Comparison of ENCODE assay signal across 9 cellular contexts in the genomic region with DNA sequence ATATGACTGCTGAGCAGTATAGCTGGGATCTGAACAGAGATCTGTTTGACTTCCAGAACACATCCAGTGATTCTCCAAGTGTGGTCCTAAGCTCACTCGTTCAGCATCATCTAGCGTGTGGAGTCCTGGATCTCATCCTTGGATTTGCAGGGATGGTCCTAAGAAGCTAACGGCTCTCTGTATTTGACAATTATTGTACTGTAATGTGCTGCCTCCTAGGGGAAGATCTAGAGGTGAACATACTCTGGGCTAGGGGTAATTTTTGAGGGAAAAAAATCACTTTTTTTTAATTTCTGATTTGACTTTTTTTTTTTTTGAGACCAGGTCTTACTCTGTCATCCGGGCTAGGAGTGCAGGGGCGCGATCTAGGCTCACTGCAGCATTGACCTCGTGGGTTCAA. TPM values are rescaled to one million over a fixed set of nuclear protein-coding genes. Genes with fewer than 3 reads are reported as not detected.
DNase-seq lines count a peak whose midpoint lies in the region; ATAC-seq and TF ChIP-seq lines count a peak whose summit lies in the region.
"Had no signal": no experiment of that assay in that cellular context is flagged by ENCODE, and none has a peak within 500 bp of the region (broad histone marks: within the 10 kb centered on the region; RNA-seq: fewer than 3 reads in every experiment).

No MANE protein-coding gene starts in this region.

- H3K4me2 ChIP-seq in SK-N-SH, result no peak overlapping the region

- peaks cover 32% of the 10 kb centered on the region for H3K4me1 Mint-ChIP-seq in Caco-2 (ENCODE audit: low read depth, unreplicated experiment)
- peaks cover 10% of the 10 kb centered on the region for H3K4me1 Mint-ChIP-seq in progenitor cell of endocrine pancreas (ENCODE audit: low read depth)

- H3K9me3 Mint-ChIP-seq in Caco-2 (ENCODE audit: unreplicated experiment), result no peaks in the 10 kb centered on the region
- no peaks in the 10 kb centered on the region for H3K9me3 Mint-ChIP-seq in progenitor cell of endocrine pancreas (ENCODE audit: low read depth)

- no peak for TF ChIP-seq POLR2A in esophagus squamous epithelium (IDR thresholded peaks at IDR 0.05)

- POLR2A ChIA-PET in Caco-2 (lab: Charles Lee) (interaction anchor here (0.6 to 1.0 kb wide), 2 partner anchors 109 to 124 kb away, joined by 3 to 4 read pairs; no protein-coding TSS in a partner anchor), HEK293T (lab: Yijun Ruan, JAX) (interaction anchor here (0.8 to 1.4 kb wide), 3 partner anchors 14 to 128 kb away, joined by 3 to 4 read pairs (median 3); no protein-coding TSS in a partner anchor), SK-N-SH (lab: Yijun Ruan, JAX) (interaction anchor here (0.7 to 1.2 kb wide), 2 partner anchors 124 to 128 kb away, joined by 3 to 4 read pairs; no protein-coding TSS in a partner anchor)

- no peaks in the 10 kb centered on the region for H4K20me1 ChIP-seq in SK-N-SH (ENCODE audit: insufficient read depth)

- DNase-seq in Caco-2 (peak in 1 of 2 experiments; percentile 49), HEK293T (ENCODE audit: extremely low spot score) (peak; percentile 49), SK-N-SH (peak; percentile 73), esophagus squamous epithelium (lab: John Stamatoyannopoulos, UW) (no peak), progenitor cell of endocrine pancreas (ENCODE audit: low spot score, unreplicated experiment) (no peak)
- DNase-seq in stimulated activated CD4-positive, alpha-beta T cell treated with anti-CD3 and anti-CD28 coated beads, Interleukin-12 subunit alpha, Interleukin-12 subunit beta, amount 100 ng/mL, for 4 hours, result no peak

- BruUV-seq in Caco-2 (replicated peaks; lab: Mats Ljungman, UMichigan), result no TSS peak

- 66% methylated on average over 7 of the region's 7 CpGs for WGBS in SK-N-SH (ENCODE audit: low lambda C conversion rate)
- 53 to 54% methylated on average over 7 of the region's 7 CpGs for WGBS in esophagus squamous epithelium, 2 donors

- H3K4me1 ChIP-seq in Caco-2, result peaks cover 20% of the 10 kb centered on the region
- H3K4me1 ChIP-seq in SK-N-SH (ENCODE audit: control insufficient read depth in 1 of 2, insufficient read depth in 2 of 2, low read depth in 1 of 2, low read length in 1 of 2), result peaks cover 10 to 12% of the 10 kb centered on the region in 2 experiments; a peak in 3 of 4 replicates
- H3K4me1 ChIP-seq in esophagus squamous epithelium, result peaks cover 13 to 44% (median 22%) of the 10 kb centered on the region in 3 donors

- H3K36me3 ChIP-seq in Caco-2 (ENCODE audit: control insufficient read depth, insufficient read depth, low read length) (peaks cover 3% of the 10 kb centered on the region), SK-N-SH (replicated peaks in 1 of 2; ENCODE audit: control insufficient read depth in 1 of 2, insufficient read depth in 2 of 2, low read length in 1 of 2) (no peaks in the 10 kb centered on the region), esophagus squamous epithelium (peaks cover 0 to 6% (median 0%) of the 10 kb centered on the region in 3 donors)

- peak; percentile 56 to 60 for TF ChIP-seq CTCF in Caco-2 (IDR thresholded peaks at IDR 0.05; ENCODE audit: insufficient read depth in 1 of 2, low read depth in 1 of 2, low read length in 1 of 2, severe bottlenecking in 1 of 2, unreplicated experiment in 1 of 2)
- peak; percentile 80 for TF ChIP-seq CTCF in SK-N-SH (IDR thresholded peaks at IDR 0.05)
- peak in 5 of 6 experiments; percentile 15 to 61 (median 48) for TF ChIP-seq CTCF in esophagus squamous epithelium (IDR thresholded peaks at IDR 0.05)
- peak; percentile 48 for TF ChIP-seq CTCF in progenitor cell of endocrine pancreas (IDR thresholded peaks at IDR 0.05; ENCODE audit: unreplicated experiment)

- no peak overlapping the region for H3K9ac ChIP-seq in SK-N-SH

- ATAC-seq in HG02610 (IDR thresholded peaks at IDR 0.05; ENCODE audit: unreplicated experiment), result no peak
- ATAC-seq in HG02588 (IDR thresholded peaks at IDR 0.05; ENCODE audit: unreplicated experiment), result no peak

- H3K27ac Mint-ChIP-seq in Caco-2 (ENCODE audit: unreplicated experiment) (peak overlapping the region; percentile 50), progenitor cell of endocrine pancreas (no peak overlapping the region)

- H3K4me3 ChIP-seq in Caco-2 (ENCODE audit: low read depth, low read length) (peak overlapping the region; percentile 90), SK-N-SH (ENCODE audit: low read depth in 2 of 2, low read length in 1 of 2) (no peak overlapping the region; a peak in 1 of 4 replicates), esophagus squamous epithelium (peak overlapping the region in 3 of 4 donors; percentile 87 to 96 (median 92))

- H3K27ac ChIP-seq in SK-N-SH (ENCODE audit: low read depth in 2 of 2, low read length in 1 of 2) (no peak overlapping the region), esophagus squamous epithelium (peak overlapping the region in 2 of 4 donors; percentile 95 to 98)

- no peak overlapping the region for H2AFZ ChIP-seq in SK-N-SH (ENCODE audit: low read depth)

- peaks cover 24% of the 10 kb centered on the region for H3F3A ChIP-seq in SK-N-SH (replicated peaks; ENCODE audit: insufficient read depth)

- CTCF ChIA-PET in Caco-2 (lab: Charles Lee) (interaction anchor here (0.6 to 5.0 kb wide), 19 partner anchors 11 to 387 kb away, joined by 3 to 39 read pairs (median 5); no protein-coding TSS in a partner anchor), HEK293T (lab: Yijun Ruan, JAX) (interaction anchor here (0.6 to 3.6 kb wide), 14 partner anchors 10 to 324 kb away, joined by 3 to 40 read pairs (median 4); no protein-coding TSS in a partner anchor), SK-N-SH (lab: Yijun Ruan, JAX) (interaction anchor here (0.6 to 12.1 kb wide), 37 partner anchors 9 to 344 kb away, joined by 3 to 244 read pairs (median 5); a partner anchor contains a TSS)

- H3K36me3 Mint-ChIP-seq in Caco-2 (ENCODE audit: insufficient read depth, unreplicated experiment), result peaks cover 22% of the 10 kb centered on the region
- no peaks in the 10 kb centered on the region for H3K36me3 Mint-ChIP-seq in progenitor cell of endocrine pancreas (ENCODE audit: insufficient read depth)

- H3K4me3 Mint-ChIP-seq in Caco-2 (ENCODE audit: unreplicated experiment), result peak overlapping the region; percentile 90
- peak overlapping the region; percentile 82 for H3K4me3 Mint-ChIP-seq in progenitor cell of endocrine pancreas (ENCODE audit: low read depth)

- H3K27me3 ChIP-seq in Caco-2 (replicated peaks; ENCODE audit: control insufficient read depth, insufficient read depth, low read length), result no peaks in the 10 kb centered on the region
- no peaks in the 10 kb centered on the region for H3K27me3 ChIP-seq in SK-N-SH (ENCODE audit: insufficient read depth)
- no peaks in the 10 kb centered on the region for H3K27me3 ChIP-seq in esophagus squamous epithelium

- H3K9me3 ChIP-seq in Caco-2 (no peaks in the 10 kb centered on the region), SK-N-SH (no peaks in the 10 kb centered on the region), esophagus squamous epithelium (no peaks in the 10 kb centered on the region)

- no peak for TF ChIP-seq EP300 in SK-N-SH (IDR thresholded peaks at IDR 0.05; ENCODE audit: borderline replicate concordance in 1 of 2, low read depth in 1 of 2, low read length in 1 of 2)

- intact Hi-C loops in Caco-2 (cut with micrococcal nuclease; ENCODE audit: unreplicated experiment) (loop anchor here (1.0 to 10.0 kb wide), 3 partner anchors 109 to 327 kb away; no protein-coding TSS in a partner anchor), esophagus squamous epithelium (cut with DNase I) (loop anchor here (5.0 kb wide), 1 partner anchor 125 kb away; no protein-coding TSS in a partner anchor)

- H3K79me2 ChIP-seq in SK-N-SH (ENCODE audit: insufficient read depth), result peaks cover 15% of the 10 kb centered on the region; the same call in 1 of the 2 replicates

- H3K9me2 ChIP-seq in SK-N-SH, result no peaks in the 10 kb centered on the region

- TF ChIP-seq RAD21 in SK-N-SH (IDR thresholded peaks at IDR 0.05; ENCODE audit: low read length), result peak; percentile 80

- H3K27me3 Mint-ChIP-seq in Caco-2 (ENCODE audit: insufficient read depth, unreplicated experiment) (no peaks in the 10 kb centered on the region), progenitor cell of endocrine pancreas (no peaks in the 10 kb centered on the region)

TF ChIP-seq in HEK293T, 16 proteins besides CTCF, POLR2A, EP300 and RAD21 (continues in another document):
- TF ChIP-seq ARNT (IDR thresholded peaks at IDR 0.05) (no peak), FOXK2 (IDR thresholded peaks at IDR 0.05) (no peak), ZNF384 (IDR thresholded peaks at IDR 0.05) (no peak), FOXM1 (IDR thresholded peaks at IDR 0.05; ENCODE audit: borderline replicate concordance) (no peak), TARDBP (IDR thresholded peaks at IDR 0.05) (no peak)

TF ChIP-seq in SK-N-SH, 30 proteins besides CTCF, POLR2A, EP300 and RAD21 (continues in another document):
- peak; percentile 73 for TF ChIP-seq SMC3 (IDR thresholded peaks at IDR 0.05; ENCODE audit: low read depth, low read length)

RNA-seq across cellular contexts. Expression of a gene that starts 1.5 kb away (rescaled TPM):
- total RNA-seq in Caco-2 (2022) (43.9 and 49.1 TPM in 2 replicates), esophagus squamous epithelium (10 to 100 TPM in 3 of 4 donors, 1 to 10 TPM in 1; 6.3 to 46.3 (median 29.6) TPM), progenitor cell of endocrine pancreas (11.7 and 12.6 TPM in 2 replicates)
- 1.3 and 1.9 TPM in 2 replicates for polyA plus RNA-seq in SK-N-SH (2012; rRNA removed)
- polyA plus RNA-seq in SK-N-SH (2012; cell fraction: cytosol; rRNA removed), result 2.0 TPM in 2 replicates
- 0.89 and 1.7 TPM in 2 replicates for polyA plus RNA-seq in SK-N-SH (2012; cell fraction: nucleus; rRNA removed)

RNA-seq across cellular contexts. Expression of a gene that starts 17.4 kb away (rescaled TPM):
- 2.5 and 2.6 TPM in 2 replicates for total RNA-seq in Caco-2 (2022)
- 0.05 and 0.06 TPM in 2 replicates for polyA plus RNA-seq in SK-N-SH (2012; rRNA removed)
- 0.06 and 0.07 TPM in 2 replicates for polyA plus RNA-seq in SK-N-SH (2012; cell fraction: cytosol; rRNA removed)
- polyA plus RNA-seq in SK-N-SH (2012; cell fraction: nucleus; rRNA removed), result 0.11 and 0.14 TPM in 2 replicates
- total RNA-seq in esophagus squamous epithelium, result 1 to 10 TPM in 2 of 4 donors, under 1 TPM in 2; 0.04 to 3.8 (median 2.2) TPM
- 0.07 TPM in 1 of 2 replicates, not detected in the other for total RNA-seq in progenitor cell of endocrine pancreas
- total RNA-seq: T-helper 1 cell treated with Interleukin-12 subunit alpha and Interleukin-12 subunit beta and Interleukin-4 antibody, amounts not matched to agents 30 ng/mL and 1 ng/mL, for 36 hours had no signal

RNA-seq across cellular contexts. Expression of a gene that starts 38.4 kb away (rescaled TPM):
- total RNA-seq in Caco-2 (2022) (3.0 and 4.3 TPM in 2 replicates), esophagus squamous epithelium (1 to 10 TPM; 1.1 to 4.0 (median 1.4) TPM), progenitor cell of endocrine pancreas (3.8 and 4.2 TPM in 2 replicates)
- 4.7 and 4.8 TPM in 2 replicates for polyA plus RNA-seq in SK-N-SH (2012; rRNA removed)
- 4.2 and 4.7 TPM in 2 replicates for polyA plus RNA-seq in SK-N-SH (2012; cell fraction: cytosol; rRNA removed)
- 4.2 and 6.3 TPM in 2 replicates for polyA plus RNA-seq in SK-N-SH (2012; cell fraction: nucleus; rRNA removed)

RNA-seq across cellular contexts. Expression of a gene that starts 38.5 kb away (rescaled TPM):
- 43.8 and 49.5 TPM in 2 replicates for total RNA-seq in Caco-2 (2022)
- 28.8 and 39.9 TPM in 2 replicates for polyA plus RNA-seq in SK-N-SH (2012; rRNA removed)
- polyA plus RNA-seq in SK-N-SH (2012; cell fraction: cytosol; rRNA removed), result 21.3 and 23.0 TPM in 2 replicates
- 80.4 and 109 TPM in 2 replicates for polyA plus RNA-seq in SK-N-SH (2012; cell fraction: nucleus; rRNA removed)
- total RNA-seq in esophagus squamous epithelium, result 10 to 100 TPM; 12.4 to 26.3 (median 20.5) TPM
- total RNA-seq in progenitor cell of endocrine pancreas, result 39.9 and 42.3 TPM in 2 replicates

Comparison
In these comparisons a context has a peak if more than half of its experiments do, and no peak if none do; other contexts are left out.
1. DNase-seq: peak in HEK293T (single experiment) and SK-N-SH (single experiment); none in esophagus squamous epithelium (single experiment), progenitor cell of endocrine pancreas (single experiment) and stimulated activated CD4-positive, alpha-beta T cell treated with anti-CD3 and anti-CD28 coated beads, Interleukin-12 subunit alpha, Interleukin-12 subunit beta, amount 100 ng/mL, for 4 hours (single experiment).
2. H3K4me3 ChIP-seq: peak in Caco-2 (single experiment) and esophagus squamous epithelium (3 of 4); none in SK-N-SH (0 of 2).
3. Peak in every context shown above with its lines, with median percentiles within 50 percentile points of each other: CTCF ChIP-seq.